9 cellular contexts compared by ENCODE assay signal in the genomic region with DNA sequence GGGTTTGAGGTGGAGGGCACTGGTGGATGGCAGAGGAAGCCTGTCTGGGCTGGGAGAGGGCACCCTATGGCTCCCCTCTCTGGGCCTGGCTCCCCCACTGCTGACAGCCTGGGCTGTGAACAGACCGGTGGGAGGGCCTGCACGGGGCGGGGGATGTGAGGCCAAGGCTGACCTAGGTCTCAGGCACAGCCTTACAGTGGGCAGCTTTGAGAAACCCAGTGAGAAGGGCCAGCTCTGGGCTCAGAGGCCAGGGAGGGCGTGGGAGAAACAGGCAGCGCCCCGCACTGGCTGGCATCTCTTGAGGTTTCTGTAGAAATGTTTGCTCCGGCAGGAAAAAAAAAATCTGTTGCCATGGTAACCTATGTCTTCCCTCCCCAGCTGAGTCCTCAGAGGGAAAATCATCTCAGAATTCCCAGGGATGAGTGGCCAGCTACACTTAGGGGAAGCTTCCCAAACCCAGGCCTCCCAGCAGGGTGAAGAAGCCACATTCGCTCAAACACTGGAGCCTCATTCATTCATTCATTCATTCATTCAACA.
DNase-seq lines count a peak whose midpoint lies in the region; TF ChIP-seq lines count a peak whose summit lies in the region.
"Had no signal": no experiment of that assay in that cellular context is flagged by ENCODE, and none has a peak within 500 bp of the region (broad histone marks: within the 10 kb centered on the region; RNA-seq: fewer than 3 reads in every experiment).

No MANE protein-coding gene starts in this region.

- H3K27me3 ChIP-seq in BLaER1 (no peaks in the 10 kb centered on the region), dorsolateral prefrontal cortex (no peaks in the 10 kb centered on the region), neural cell (ENCODE audit: insufficient read depth, low read depth, low read length) (no peaks in the 10 kb centered on the region)
- H3K27me3 ChIP-seq: right lobe of liver had no signal

- DNase-seq in NCI-H2171 treated with DMSO at 0.1 percent for 48 hours (lab: John Stamatoyannopoulos, UW) (peak; percentile 18), dorsolateral prefrontal cortex (peak in 6 of 10 donors; percentile 55 to 63 (median 58)), AML-193 (lab: John Stamatoyannopoulos, UW) (no peak), SKM-1 treated with dmso at 0.1 percent for 144 hours (lab: John Stamatoyannopoulos, UW; ENCODE audit: unreplicated experiment) (no peak)
- no peak for DNase-seq in activated CD4-positive, CD25-positive, alpha-beta regulatory T cell treated with anti-CD3 and anti-CD28 coated beads, Interleukin-2, amount 50 U/mL, for 72 hours
- DNase-seq in activated T-cell treated with anti-CD3 and anti-CD28 coated beads, Interleukin-2, amount 50 U/mL, for 48 hours = no peak

- H3K36me3 ChIP-seq in BLaER1 = no peaks in the 10 kb centered on the region
- no peaks in the 10 kb centered on the region for H3K36me3 ChIP-seq in neural cell (ENCODE audit: insufficient read depth, low read length)
- H3K36me3 ChIP-seq: right lobe of liver had no signal

- H3K9ac ChIP-seq in BLaER1 = no peak overlapping the region
- peak overlapping the region; percentile 31 for H3K9ac ChIP-seq in neural cell (ENCODE audit: low read length)

- no peak for TF ChIP-seq EP300 in neural cell (conservative IDR thresholded peaks at IDR 0.05; ENCODE audit: poor library complexity, severe bottlenecking)

- H3K4me2 ChIP-seq in BLaER1 (peak overlapping the region; percentile 91), neural cell (ENCODE audit: low read length) (no peak overlapping the region)

- intact Hi-C loops in dorsolateral prefrontal cortex (cut with DNase I) = no loop called here

- peaks cover 10% of the 10 kb centered on the region; the same call in 1 of the 2 replicates for H3K9me3 ChIP-seq in BLaER1
- H3K9me3 ChIP-seq in neural cell (ENCODE audit: low read length) = no peaks in the 10 kb centered on the region
- H3K9me3 ChIP-seq: right lobe of liver had no signal

- peak in 19 of 56 donors; percentile 7 to 36 (median 19) for TF ChIP-seq CTCF in dorsolateral prefrontal cortex (IDR thresholded peaks at IDR 0.05 in 54 of 56, conservative IDR thresholded peaks at IDR 0.05 in 2 of 56; ENCODE audit: low read depth in 1 of 56, partially characterized antibody in 56 of 56)
- TF ChIP-seq CTCF in neural cell (IDR thresholded peaks at IDR 0.05; ENCODE audit: poor library complexity, severe bottlenecking) = no peak

- TF ChIP-seq RAD21 in neural cell (conservative IDR thresholded peaks at IDR 0.05) = no peak

- H3K4me3 ChIP-seq in BLaER1 (no peak overlapping the region), dorsolateral prefrontal cortex (no peak overlapping the region), neural cell (ENCODE audit: low read length) (no peak overlapping the region)
- H3K4me3 ChIP-seq: right lobe of liver had no signal

- peaks cover 100% of the 10 kb centered on the region for H3K4me1 ChIP-seq in BLaER1

- no peaks in the 10 kb centered on the region for H3K79me2 ChIP-seq in neural cell (replicated peaks; ENCODE audit: insufficient read depth, low read length)

- H2AFZ ChIP-seq in neural cell (ENCODE audit: low read depth, low read length) = no peak overlapping the region

- no peaks in the 10 kb centered on the region for H3F3A ChIP-seq in neural cell (ENCODE audit: insufficient read depth, low read length, poor library complexity, severe bottlenecking)

- no peaks in the 10 kb centered on the region for H3K9me2 ChIP-seq in neural cell (ENCODE audit: insufficient read depth, low read length)

- H3K27ac ChIP-seq in BLaER1 (peak overlapping the region; percentile 25), dorsolateral prefrontal cortex (peak overlapping the region in 56 of 59 donors; percentile 12 to 90 (median 75)), neural cell (ENCODE audit: low read length) (no peak overlapping the region)
- H3K27ac ChIP-seq: right lobe of liver had no signal

- H4K20me1 ChIP-seq in BLaER1 = no peaks in the 10 kb centered on the region
- no peaks in the 10 kb centered on the region for H4K20me1 ChIP-seq in neural cell (ENCODE audit: insufficient read depth)

TF ChIP-seq in neural cell, 6 proteins besides CTCF, POLR2A, EP300 and RAD21:
- TF ChIP-seq REST (IDR thresholded peaks at IDR 0.05; ENCODE audit: borderline replicate concordance) (peak; percentile 64), EZH2 (IDR thresholded peaks at IDR 0.05; ENCODE audit: borderline replicate concordance, insufficient read depth, low read length, poor library complexity, severe bottlenecking) (no peak), SMC3 (conservative IDR thresholded peaks at IDR 0.05; ENCODE audit: poor library complexity) (peak; percentile 12), TAF1 (IDR thresholded peaks at IDR 0.05; ENCODE audit: low read depth) (no peak)

Comparison
In these comparisons a context has a peak if more than half of its experiments do, and no peak if none do; other contexts are left out.
1. DNase-seq: peak in NCI-H2171 treated with DMSO at 0.1 percent for 48 hours (single experiment) and dorsolateral prefrontal cortex (6 of 10); none in activated CD4-positive, CD25-positive, alpha-beta regulatory T cell treated with anti-CD3 and anti-CD28 coated beads, Interleukin-2, amount 50 U/mL, for 72 hours (single experiment), AML-193 (0 of 2), activated T-cell treated with anti-CD3 and anti-CD28 coated beads, Interleukin-2, amount 50 U/mL, for 48 hours (0 of 2) and SKM-1 treated with dmso at 0.1 percent for 144 hours (single experiment).